In genomic region chr13:24128112-24128511, GRCh38 we compare ENCODE assay signal across 25 cellular contexts.
"Had no signal": no experiment of that assay in that cellular context is flagged by ENCODE, and none has a peak within 500 bp of the region (broad histone marks: within the 10 kb centered on the region; RNA-seq: fewer than 3 reads in every experiment).

No MANE protein-coding gene starts in this region.

- H3K36me3 Mint-ChIP-seq: stimulated activated effector memory CD8-positive, alpha-beta T cell treated with anti-CD3 and anti-CD28 coated beads, Interleukin-12 subunit alpha, Interleukin-12 subunit beta, amount 100 ng/mL, for 72 hours had no signal

- H3K9ac ChIP-seq: neural progenitor cell, parathyroid adenoma had no signal

- H3K4me3 Mint-ChIP-seq: effector memory CD8-positive, alpha-beta T cell; mesothelial cell of epicardium; naive B cell; natural killer cell treated with Interleukin-12 subunit alpha and Interleukin-12 subunit beta and Interleukin-15 and Interleukin-18, amount 100 ng/mL, for 72 hours; neural progenitor cell; stimulated activated effector memory CD8-positive, alpha-beta T cell treated with anti-CD3 and anti-CD28 coated beads, Interleukin-12 subunit alpha, Interleukin-12 subunit beta, amount 100 ng/mL, for 72 hours had no signal

- ATAC-seq: effector memory CD8-positive, alpha-beta T cell; foreskin keratinocyte; gastroesophageal sphincter; heart left ventricle; sciatic nerve had no signal

- H2AFZ ChIP-seq: hepatocyte, neural progenitor cell, parathyroid adenoma had no signal

- H3K79me2 ChIP-seq: hepatocyte, parathyroid adenoma had no signal

- DNase-seq: cortex of kidney; effector memory CD8-positive, alpha-beta T cell; foreskin keratinocyte; heart left ventricle; kidney; left lung; mucosa of descending colon; naive B cell; stimulated activated CD4-positive, alpha-beta T cell treated with anti-CD3 and anti-CD28 coated beads, Interleukin-2, amount 100 ng/mL, for 24 hours; stimulated activated CD4-positive, alpha-beta T cell treated with anti-CD3 and anti-CD28 coated beads, Interleukin-4, amount 100 ng/mL, for 24 hours; stimulated activated naive CD4-positive, alpha-beta T cell treated with Interleukin-2 at 50 U/mL for 16 hours; stomach; thyroid gland had no signal

- H3K36me3 ChIP-seq: esophagus muscularis mucosa, gastroesophageal sphincter, heart left ventricle, left lung, neural progenitor cell, right atrium auricular region, stomach, thyroid gland had no signal

- H3K4me3 ChIP-seq: esophagus muscularis mucosa, gastroesophageal sphincter, heart left ventricle, hepatocyte, left lung, mucosa of descending colon, neural progenitor cell, right atrium auricular region, smooth muscle cell, stomach, thyroid gland had no signal

- H3K27ac Mint-ChIP-seq: effector memory CD8-positive, alpha-beta T cell; mesothelial cell of epicardium; naive B cell; natural killer cell treated with Interleukin-12 subunit alpha and Interleukin-12 subunit beta and Interleukin-15 and Interleukin-18, amount 100 ng/mL, for 72 hours; neural progenitor cell; progenitor cell of endocrine pancreas; stimulated activated effector memory CD8-positive, alpha-beta T cell treated with anti-CD3 and anti-CD28 coated beads, Interleukin-12 subunit alpha, Interleukin-12 subunit beta, amount 100 ng/mL, for 72 hours had no signal

- H3K27ac ChIP-seq: esophagus muscularis mucosa, foreskin keratinocyte, gastroesophageal sphincter, heart left ventricle, left lung, neural progenitor cell, parathyroid adenoma, right atrium auricular region, thyroid gland had no signal

- H3K9me3 ChIP-seq: thyroid gland had no signal

- H3K4me2 ChIP-seq: hepatocyte, neural progenitor cell, smooth muscle cell had no signal

- H3K4me1 ChIP-seq: foreskin keratinocyte, gastroesophageal sphincter, left lung, parathyroid adenoma, thyroid gland had no signal

- H3K27me3 ChIP-seq: esophagus muscularis mucosa, hepatocyte, left lung, neural progenitor cell, right atrium auricular region, stomach, thyroid gland had no signal
